Comparison of ENCODE assay signal across 26 cellular contexts in the genomic region with DNA sequence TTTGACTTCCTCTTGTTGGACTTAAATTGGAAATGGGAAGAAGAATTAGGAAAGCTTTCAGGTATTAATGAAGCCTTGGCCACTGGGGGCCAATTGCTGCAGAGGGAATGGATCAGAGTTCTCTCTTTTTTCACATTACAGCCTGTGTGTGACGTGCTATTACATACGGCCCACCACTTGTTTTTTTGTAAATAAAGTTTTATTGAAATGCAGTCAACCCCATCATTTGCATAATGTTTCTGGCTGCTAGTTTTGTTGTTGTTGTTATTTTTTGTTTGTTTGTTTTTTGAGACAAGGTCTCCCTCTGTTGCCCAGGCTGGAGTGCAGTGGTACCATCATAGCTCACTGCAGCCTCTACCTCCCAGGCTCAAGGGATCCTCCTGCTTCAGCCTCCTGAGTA.
DNase-seq lines count a peak whose midpoint lies in the region; ATAC-seq, FAIRE-seq and TF ChIP-seq lines count a peak whose summit lies in the region.
"Had no signal": no experiment of that assay in that cellular context is flagged by ENCODE, and none has a peak within 500 bp of the region (broad histone marks: within the 10 kb centered on the region; RNA-seq: fewer than 3 reads in every experiment).

No MANE protein-coding gene starts in this region.

- no TSS peak for BruUV-seq in HepG2 (replicated peaks; lab: Mats Ljungman, UMichigan)

- CTCF ChIA-PET in HepG2 (lab: Yijun Ruan, JAX; ENCODE audit: low intra/inter-chr PET ratio, low total read pairs): no interaction called here

- FAIRE-seq in HepG2 (lab: Jason Lieb, UNC): no peak
- FAIRE-seq: A204.1, D721Med, GM12891, GM18507, H1 had no signal

- H3K27me3 Mint-ChIP-seq in activated CD4-positive, alpha-beta T cell treated with anti-CD3 and anti-CD28 coated beads, Interleukin-2, amount 10 ng/mL, durations not matched to agents 24 days and 14 days: no peaks in the 10 kb centered on the region
- no peaks in the 10 kb centered on the region for H3K27me3 Mint-ChIP-seq in endodermal cell (ENCODE audit: insufficient read depth)
- H3K27me3 Mint-ChIP-seq: CD4-positive, alpha-beta T cell; CD8-positive, alpha-beta memory T cell had no signal

- no peak overlapping the region for H3K4me3 Mint-ChIP-seq in activated CD4-positive, alpha-beta T cell treated with anti-CD3 and anti-CD28 coated beads, Interleukin-2, amount 10 ng/mL, durations not matched to agents 24 days and 14 days
- no peak overlapping the region for H3K4me3 Mint-ChIP-seq in endodermal cell
- H3K4me3 Mint-ChIP-seq: CD14-positive monocyte; CD4-positive, alpha-beta T cell; CD8-positive, alpha-beta memory T cell had no signal

- H3K4me3 ChIP-seq in HepG2 (replicated peaks in 1 of 3; ENCODE audit: insufficient read depth in 1 of 3, low read depth in 2 of 3, low read length in 3 of 3) (no peak overlapping the region), right lobe of liver (no peak overlapping the region), endodermal cell (ENCODE audit: low read length) (no peak overlapping the region)
- H3K4me3 ChIP-seq: BLaER1 treated with 17β-estradiol and CSF1 and Interleukin-3, amounts not matched to agents 10 nM and 100 nM had no signal

- no peak for ATAC-seq in HepG2
- ATAC-seq in right lobe of liver: no peak
- no peak for ATAC-seq in GM18519 (IDR thresholded peaks at IDR 0.05; ENCODE audit: low FRiP score, unreplicated experiment)

- H3K36me3 ChIP-seq in HepG2 (replicated peaks in 1 of 2; ENCODE audit: control insufficient read depth in 1 of 2, insufficient read depth in 2 of 2, low read length in 2 of 2) (no peaks in the 10 kb centered on the region), right lobe of liver (no peaks in the 10 kb centered on the region), endodermal cell (ENCODE audit: control insufficient read depth, insufficient read depth, low read length) (no peaks in the 10 kb centered on the region)
- H3K36me3 ChIP-seq: BE2C; BLaER1 treated with 17β-estradiol and CSF1 and Interleukin-3, amounts not matched to agents 10 nM and 100 nM had no signal

- no peak overlapping the region for H3K4me2 ChIP-seq in HepG2 (ENCODE audit: low read depth, low read length)
- H3K4me2 ChIP-seq: BLaER1 treated with 17β-estradiol and CSF1 and Interleukin-3, amounts not matched to agents 10 nM and 100 nM had no signal

- POLR2A ChIA-PET in HepG2 (lab: Yijun Ruan, JAX): no interaction called here

- H3K9ac ChIP-seq in HepG2 (ENCODE audit: insufficient read depth, low read depth, low read length) (no peak overlapping the region), endodermal cell (ENCODE audit: extremely low read depth, low read length, poor library complexity, severe bottlenecking) (no peak overlapping the region)
- H3K9ac ChIP-seq: BLaER1 treated with 17β-estradiol and CSF1 and Interleukin-3, amounts not matched to agents 10 nM and 100 nM had no signal

- H3K36me3 Mint-ChIP-seq in activated CD4-positive, alpha-beta T cell treated with anti-CD3 and anti-CD28 coated beads, Interleukin-2, amount 10 ng/mL, durations not matched to agents 24 days and 14 days (ENCODE audit: low read depth): peaks cover 10% of the 10 kb centered on the region
- H3K36me3 Mint-ChIP-seq in endodermal cell (ENCODE audit: low read depth): no peaks in the 10 kb centered on the region

- no peak overlapping the region for H3K27ac Mint-ChIP-seq in activated CD4-positive, alpha-beta T cell treated with anti-CD3 and anti-CD28 coated beads, Interleukin-2, amount 10 ng/mL, durations not matched to agents 24 days and 14 days
- H3K27ac Mint-ChIP-seq in endodermal cell: no peak overlapping the region
- H3K27ac Mint-ChIP-seq: CD4-positive, alpha-beta T cell had no signal

- DNase-seq in activated CD4-positive, alpha-beta T cell treated with anti-CD3 and anti-CD28 coated beads, Interleukin-2, amount 10 ng/mL, durations not matched to agents 24 days and 14 days: peak; percentile 5
- no peak for DNase-seq in activated CD4-positive, alpha-beta T cell treated with anti-CD3 and anti-CD28 coated beads for 1 hour
- DNase-seq in HepG2 (ENCODE audit: low spot score): no peak
- DNase-seq in right lobe of liver: no peak
- peak; percentile 3 for DNase-seq in endodermal cell
- no peak for DNase-seq in HuH-7 (ENCODE audit: low spot score)
- DNase-seq in NCI-H2107 (lab: John Stamatoyannopoulos, UW): no peak
- DNase-seq: AML-193; BE2C; CD4-positive, alpha-beta T cell; CD8-positive, alpha-beta memory T cell; DMS 273 treated with DMSO at 0.1 percent for 48 hours; DMS79; EL; GDM1; H7; HCEC 1CT had no signal

- TF ChIP-seq CTCF in HepG2 (CRISPR knock-in tag; IDR thresholded peaks at IDR 0.05): no peak
- no peak for TF ChIP-seq CTCF in right lobe of liver (IDR thresholded peaks at IDR 0.05)
- no peak for TF ChIP-seq CTCF in endodermal cell (conservative IDR thresholded peaks at IDR 0.05)

- in situ Hi-C loops in HepG2 (cut with HindIII; ENCODE audit: extremely low pct_ligation_motif_present, low pct_unique_long_range_greater_than_20kb): no loop called here

- intact Hi-C loops in activated CD4-positive, alpha-beta T cell treated with anti-CD3 and anti-CD28 coated beads, Interleukin-2, amount 10 ng/mL, durations not matched to agents 24 days and 14 days (cut with micrococcal nuclease): no loop called here
- intact Hi-C loops in HepG2 (cut with micrococcal nuclease; ENCODE audit: unreplicated experiment) (no loop called here), right lobe of liver (cut with DNase I) (no loop called here)

- H3K4me1 ChIP-seq in HepG2 (ENCODE audit: insufficient read depth, low read length) (no peaks in the 10 kb centered on the region), right lobe of liver (no peaks in the 10 kb centered on the region), endodermal cell (ENCODE audit: control insufficient read depth, insufficient read depth, low read length) (no peaks in the 10 kb centered on the region)
- H3K4me1 ChIP-seq: BE2C had no signal

- no peak overlapping the region for H3K27ac ChIP-seq in HepG2 (ENCODE audit: extremely low read length, insufficient read depth, low read length)
- no peak overlapping the region for H3K27ac ChIP-seq in right lobe of liver
- H3K27ac ChIP-seq in endodermal cell (ENCODE audit: low read depth, low read length): no peak overlapping the region
- H3K27ac ChIP-seq: 22Rv1; BLaER1 treated with 17β-estradiol and CSF1 and Interleukin-3, amounts not matched to agents 10 nM and 100 nM had no signal

- no peak for TF ChIP-seq RAD21 in HepG2 (CRISPR knock-in tag; IDR thresholded peaks at IDR 0.05)

- no peaks in the 10 kb centered on the region for H4K20me1 ChIP-seq in HepG2 (ENCODE audit: insufficient read depth, low read length)
- H4K20me1 ChIP-seq: BLaER1 treated with 17β-estradiol and CSF1 and Interleukin-3, amounts not matched to agents 10 nM and 100 nM had no signal

- 38% methylated on average over 2 of the region's 2 CpGs for WGBS in HepG2 (ENCODE audit: low lambda C conversion rate)
- WGBS in right lobe of liver (ENCODE audit: insufficient coverage, low coverage, low lambda C conversion rate, missing lambda C conversion rate): 59% methylated on average over 2 of the region's 2 CpGs
- WGBS in endodermal cell (ENCODE audit: insufficient coverage in 1 of 2, insufficient read length in 1 of 2), 2 experiments: 40% methylated on average over 2 of the region's 2 CpGs; no CpG with 5 or more reads in 1 of the 2 experiments

- H3K9me3 ChIP-seq in HepG2 (ENCODE audit: low read length) (no peaks in the 10 kb centered on the region), right lobe of liver (no peaks in the 10 kb centered on the region), endodermal cell (ENCODE audit: control insufficient read depth, low read length) (no peaks in the 10 kb centered on the region)
- H3K9me3 ChIP-seq: BE2C had no signal

- no peaks in the 10 kb centered on the region for H3K79me2 ChIP-seq in HepG2 (ENCODE audit: insufficient read depth, low read length)

- TF ChIP-seq POLR2A in HepG2 (IDR thresholded peaks at IDR 0.05; ENCODE audit: insufficient read depth in 1 of 2, low read depth in 2 of 2, low read length in 2 of 2) (no peak), right lobe of liver (IDR thresholded peaks at IDR 0.05) (no peak)

- TF ChIP-seq EP300 in HepG2 (IDR thresholded peaks at IDR 0.05; ENCODE audit: low read depth in 2 of 2, low read length in 2 of 2) (no peak), HepG2 (CRISPR knock-in tag; IDR thresholded peaks at IDR 0.05; ENCODE audit: borderline replicate concordance) (no peak)

- no peaks in the 10 kb centered on the region for H3K27me3 ChIP-seq in HepG2 (ENCODE audit: control insufficient read depth in 1 of 2, insufficient read depth in 2 of 2, low read length in 2 of 2)
- H3K27me3 ChIP-seq in right lobe of liver: no peaks in the 10 kb centered on the region
- H3K27me3 ChIP-seq in endodermal cell (ENCODE audit: control insufficient read depth, insufficient read depth, low read length, poor library complexity, severe bottlenecking): no peaks in the 10 kb centered on the region
- H3K27me3 ChIP-seq: BE2C; BLaER1 treated with 17β-estradiol and CSF1 and Interleukin-3, amounts not matched to agents 10 nM and 100 nM had no signal

- no peak overlapping the region for H2AFZ ChIP-seq in HepG2 (ENCODE audit: low read length)

- no peaks in the 10 kb centered on the region for H3K4me1 Mint-ChIP-seq in activated CD4-positive, alpha-beta T cell treated with anti-CD3 and anti-CD28 coated beads, Interleukin-2, amount 10 ng/mL, durations not matched to agents 24 days and 14 days
- H3K4me1 Mint-ChIP-seq in endodermal cell: no peaks in the 10 kb centered on the region
- H3K4me1 Mint-ChIP-seq: CD14-positive monocyte had no signal

- H3K9me3 Mint-ChIP-seq in activated CD4-positive, alpha-beta T cell treated with anti-CD3 and anti-CD28 coated beads, Interleukin-2, amount 10 ng/mL, durations not matched to agents 24 days and 14 days: peaks cover 4% of the 10 kb centered on the region
- H3K9me3 Mint-ChIP-seq in endodermal cell: peaks cover 6% of the 10 kb centered on the region

TF ChIP-seq in HepG2, 621 proteins besides CTCF, POLR2A, EP300 and RAD21 (continues in another document):
- TF ChIP-seq SOX13 (IDR thresholded peaks at IDR 0.05) (no peak), SOX13 (CRISPR knock-in tag; conservative IDR thresholded peaks at IDR 0.05 in 1 of 2, IDR thresholded peaks at IDR 0.05 in 1 of 2) (no peak)

Comparison
In these comparisons a context has a peak if more than half of its experiments do, and no peak if none do; other contexts are left out.
1. DNase-seq: peak in activated CD4-positive, alpha-beta T cell treated with anti-CD3 and anti-CD28 coated beads, Interleukin-2, amount 10 ng/mL, durations not matched to agents 24 days and 14 days (single experiment) and endodermal cell (single experiment); none in activated CD4-positive, alpha-beta T cell treated with anti-CD3 and anti-CD28 coated beads for 1 hour (single experiment), HepG2 (single experiment), right lobe of liver (0 of 3), HuH-7 (single experiment) and NCI-H2107 (single experiment).